In the genomic region with DNA sequence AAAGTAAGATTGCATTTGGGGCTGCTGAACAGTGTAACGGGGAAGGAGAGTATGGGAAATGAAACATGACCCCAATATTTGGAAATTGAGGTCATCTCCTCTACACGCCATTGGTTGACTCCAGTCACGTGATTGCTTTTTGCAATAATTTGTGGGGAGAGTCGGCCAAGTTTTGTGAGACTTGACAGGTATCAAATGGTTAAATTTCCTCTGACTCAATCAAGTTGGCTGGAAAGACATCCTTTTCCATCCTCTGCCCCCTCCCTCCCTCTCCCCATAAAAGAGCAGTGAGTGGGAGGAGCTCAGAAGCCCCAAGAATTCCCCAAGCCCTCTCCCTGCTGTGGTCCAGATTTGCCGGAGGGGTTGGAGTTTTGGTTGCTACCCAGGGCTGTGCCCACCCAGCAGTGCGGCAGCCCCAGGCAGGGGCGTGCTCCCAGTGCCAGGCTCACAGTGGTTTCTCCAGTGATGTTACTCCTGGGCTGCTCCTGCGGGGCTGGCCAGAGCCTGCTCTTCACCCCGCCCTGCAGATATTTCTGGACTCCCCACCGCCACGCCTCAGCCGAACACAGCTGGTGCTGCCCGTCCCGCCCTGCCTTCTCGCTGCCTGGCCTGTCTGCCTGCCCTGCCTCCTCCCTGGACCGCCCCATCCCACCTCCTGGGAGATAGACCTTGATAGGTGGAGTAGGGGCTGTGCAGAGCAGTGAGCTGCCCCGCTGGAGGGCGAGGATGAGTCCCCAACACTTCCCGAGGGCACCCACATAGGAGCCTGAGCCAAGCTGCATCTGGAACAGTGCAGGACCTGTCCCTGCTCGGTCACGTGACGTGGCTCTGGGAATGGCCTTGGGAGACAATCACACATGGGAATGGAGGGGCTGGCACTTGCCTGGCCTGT, we compare ENCODE assay signal across 9 cellular contexts. TPM values are rescaled to one million over a fixed set of nuclear protein-coding genes. Genes with fewer than 3 reads are reported as not detected.
A peak's percentile ranks its signal among the peaks of the same experiment; 100 is the strongest.
DNase-seq lines count a peak whose midpoint lies in the region; ATAC-seq and TF ChIP-seq lines count a peak whose summit lies in the region.
"Had no signal": no experiment of that assay in that cellular context is flagged by ENCODE, and none has a peak within 500 bp of the region (broad histone marks: within the 10 kb centered on the region; RNA-seq: fewer than 3 reads in every experiment).

No MANE protein-coding gene starts in this region.

- no peaks in the 10 kb centered on the region for H3K9me3 ChIP-seq in Loucy (ENCODE audit: insufficient read depth, low read depth, low read length)
- no peaks in the 10 kb centered on the region for H3K9me3 ChIP-seq in colonic mucosa
- H3K9me3 ChIP-seq in lung (ENCODE audit: control insufficient read depth in 2 of 2, insufficient read depth in 1 of 2, low read length in 1 of 2) = no peaks in the 10 kb centered on the region
- no peaks in the 10 kb centered on the region for H3K9me3 ChIP-seq in upper lobe of right lung
- H3K9me3 ChIP-seq in MM.1S (replicated peaks; ENCODE audit: insufficient read depth, low read length) = no peaks in the 10 kb centered on the region

- TF ChIP-seq CTCF in Loucy (conservative IDR thresholded peaks at IDR 0.05; ENCODE audit: low read length) = no peak
- TF ChIP-seq CTCF in colonic mucosa (IDR thresholded peaks at IDR 0.05) = no peak
- TF ChIP-seq CTCF in lung (IDR thresholded peaks at IDR 0.05; ENCODE audit: control extremely low read depth, extremely low read depth) = no peak
- no peak for TF ChIP-seq CTCF in upper lobe of right lung (IDR thresholded peaks at IDR 0.05)
- TF ChIP-seq CTCF in MM.1S (IDR thresholded peaks at IDR 0.05; ENCODE audit: low read length) = no peak
- TF ChIP-seq CTCF in GM10248 (IDR thresholded peaks at IDR 0.05; ENCODE audit: control extremely low read depth, extremely low read depth, low read depth, missing control alignments) = no peak

- H3K4me2 ChIP-seq in Loucy (ENCODE audit: low read depth, low read length, poor library complexity, severe bottlenecking) = peak overlapping the region; percentile 27
- no peak overlapping the region for H3K4me2 ChIP-seq in MM.1S (ENCODE audit: low read depth, low read length)

- H3K27me3 ChIP-seq in Loucy (ENCODE audit: insufficient read depth, low read length, poor library complexity, severe bottlenecking) (peaks cover 7% of the 10 kb centered on the region), colonic mucosa (peaks cover 15% of the 10 kb centered on the region), lung (ENCODE audit: control insufficient read depth, insufficient read depth) (no peaks in the 10 kb centered on the region), upper lobe of right lung (peaks cover 13% of the 10 kb centered on the region), MM.1S (replicated peaks; ENCODE audit: insufficient read depth, low read length) (peaks cover 81% of the 10 kb centered on the region)

- H3K36me3 ChIP-seq in Loucy (ENCODE audit: insufficient read depth, low read length) = no peaks in the 10 kb centered on the region
- H3K36me3 ChIP-seq in colonic mucosa = no peaks in the 10 kb centered on the region
- no peaks in the 10 kb centered on the region for H3K36me3 ChIP-seq in lung (ENCODE audit: control insufficient read depth in 2 of 2, insufficient read depth in 2 of 2, low read length in 2 of 2)
- H3K36me3 ChIP-seq in upper lobe of right lung = no peaks in the 10 kb centered on the region
- no peaks in the 10 kb centered on the region for H3K36me3 ChIP-seq in MM.1S (replicated peaks; ENCODE audit: insufficient read depth, low read length)

- POLR2A ChIA-PET in GM10248 (lab: Yijun Ruan, JAX) = no interaction called here

- H3K4me3 ChIP-seq in Loucy (ENCODE audit: low read length, poor library complexity, severe bottlenecking) (no peak overlapping the region), colonic mucosa (no peak overlapping the region), lung (no peak overlapping the region), upper lobe of right lung (peak overlapping the region; percentile 40), MM.1S (ENCODE audit: low read length) (no peak overlapping the region)

- intact Hi-C loops in colonic mucosa (cut with DNase I) = no loop called here
- intact Hi-C loops in upper lobe of right lung (cut with DNase I) = no loop called here

- CTCF ChIA-PET in GM10248 (lab: Yijun Ruan, JAX) = no interaction called here

- H3K27ac ChIP-seq in colonic mucosa (peak overlapping the region; percentile 59), lung (ENCODE audit: low read depth in 1 of 2, low read length in 1 of 2) (peak overlapping the region in 1 of 2 donors; percentile 54), upper lobe of right lung (peak overlapping the region; percentile 47), MM.1S (ENCODE audit: low read length) (no peak overlapping the region)

- H3K9ac ChIP-seq in Loucy (ENCODE audit: low read depth, low read length, poor library complexity, severe bottlenecking) = no peak overlapping the region
- H3K9ac ChIP-seq in colonic mucosa (ENCODE audit: low read depth in 2 of 2, low read length in 2 of 2) = no peak overlapping the region
- no peak overlapping the region for H3K9ac ChIP-seq in MM.1S (ENCODE audit: low read length)

- peaks cover 20% of the 10 kb centered on the region for H3K4me1 ChIP-seq in Loucy (ENCODE audit: insufficient read depth, low read length, poor library complexity, severe bottlenecking)
- H3K4me1 ChIP-seq in colonic mucosa = no peaks in the 10 kb centered on the region
- H3K4me1 ChIP-seq in lung (ENCODE audit: control insufficient read depth in 2 of 2, insufficient read depth in 2 of 2, low read length in 2 of 2) = peaks cover 0 to 4% of the 10 kb centered on the region in 2 donors
- H3K4me1 ChIP-seq in upper lobe of right lung = peaks cover 28% of the 10 kb centered on the region
- H3K4me1 ChIP-seq in MM.1S (ENCODE audit: low read length) = no peaks in the 10 kb centered on the region

- peaks cover 14% of the 10 kb centered on the region; the same call in 1 of the 2 replicates for H3K79me2 ChIP-seq in Loucy (ENCODE audit: insufficient read depth, low read length)
- H3K79me2 ChIP-seq in MM.1S (ENCODE audit: low read length) = no peaks in the 10 kb centered on the region

- DNase-seq in colonic mucosa (peak; percentile 63), lung (ENCODE audit: low spot score) (peak; percentile 71), upper lobe of right lung (no peak), ecto neural progenitor cell (ENCODE audit: low spot score) (no peak), MM.1S (no peak), HT-29 (ENCODE audit: low spot score) (no peak), GM10248 (ENCODE audit: extremely low spot score) (no peak)
- DNase-seq: effector CD8-positive, alpha-beta T cell had no signal

- no peaks in the 10 kb centered on the region for H3K9me2 ChIP-seq in Loucy (replicated peaks; ENCODE audit: low read depth, low read length)
- H3K9me2 ChIP-seq in MM.1S (replicated peaks; ENCODE audit: insufficient read depth, low read length) = no peaks in the 10 kb centered on the region

- H3F3A ChIP-seq in Loucy (ENCODE audit: low read depth) (no peaks in the 10 kb centered on the region), MM.1S (ENCODE audit: insufficient read depth, low read length) (no peaks in the 10 kb centered on the region)

- no peak overlapping the region for H2AFZ ChIP-seq in Loucy (ENCODE audit: low read length)
- H2AFZ ChIP-seq in MM.1S (ENCODE audit: low read length) = no peak overlapping the region

- 61 to 76% methylated on average over 22 of the region's 22 CpGs for whole genome bisulfite sequencing in lung, 2 donors

- H4K20me1 ChIP-seq in Loucy (ENCODE audit: insufficient read depth, low read length, poor library complexity, severe bottlenecking) (no peaks in the 10 kb centered on the region), MM.1S (ENCODE audit: insufficient read depth, low read length) (no peaks in the 10 kb centered on the region)

- ATAC-seq in lung (ENCODE audit: insufficient read depth, low FRiP score) (no peak), upper lobe of right lung (peak; percentile 8)

RNA-seq across cellular contexts. Expression of gene COL5A1, which starts 3.4 kb away (rescaled TPM):
- total RNA-seq in colonic mucosa = 10 to 100 TPM; 10.9 to 21.7 TPM
- total RNA-seq in lung = 100 to 1,000 TPM in 1 of 2 donors, 10 to 100 TPM in 1; 96.6 to 169 TPM
- 10 to 100 TPM; 12.2 to 34.1 TPM for polyA plus RNA-seq in lung
- total RNA-seq in upper lobe of right lung = 37.8 TPM
- 0.43 TPM in 1 of 2 replicates, not detected in the other for total RNA-seq in HT-29 (2014; rRNA removed; shearing (Covaris generic))

Comparison
In these comparisons a context has a peak if more than half of its experiments do, and no peak if none do; other contexts are left out.
1. DNase-seq: peak in colonic mucosa (single experiment) and lung (single experiment); none in upper lobe of right lung (single experiment), ecto neural progenitor cell (single experiment), MM.1S (single experiment), HT-29 (single experiment) and GM10248 (single experiment).